8 cellular contexts compared by ENCODE assay signal in the genomic region with DNA sequence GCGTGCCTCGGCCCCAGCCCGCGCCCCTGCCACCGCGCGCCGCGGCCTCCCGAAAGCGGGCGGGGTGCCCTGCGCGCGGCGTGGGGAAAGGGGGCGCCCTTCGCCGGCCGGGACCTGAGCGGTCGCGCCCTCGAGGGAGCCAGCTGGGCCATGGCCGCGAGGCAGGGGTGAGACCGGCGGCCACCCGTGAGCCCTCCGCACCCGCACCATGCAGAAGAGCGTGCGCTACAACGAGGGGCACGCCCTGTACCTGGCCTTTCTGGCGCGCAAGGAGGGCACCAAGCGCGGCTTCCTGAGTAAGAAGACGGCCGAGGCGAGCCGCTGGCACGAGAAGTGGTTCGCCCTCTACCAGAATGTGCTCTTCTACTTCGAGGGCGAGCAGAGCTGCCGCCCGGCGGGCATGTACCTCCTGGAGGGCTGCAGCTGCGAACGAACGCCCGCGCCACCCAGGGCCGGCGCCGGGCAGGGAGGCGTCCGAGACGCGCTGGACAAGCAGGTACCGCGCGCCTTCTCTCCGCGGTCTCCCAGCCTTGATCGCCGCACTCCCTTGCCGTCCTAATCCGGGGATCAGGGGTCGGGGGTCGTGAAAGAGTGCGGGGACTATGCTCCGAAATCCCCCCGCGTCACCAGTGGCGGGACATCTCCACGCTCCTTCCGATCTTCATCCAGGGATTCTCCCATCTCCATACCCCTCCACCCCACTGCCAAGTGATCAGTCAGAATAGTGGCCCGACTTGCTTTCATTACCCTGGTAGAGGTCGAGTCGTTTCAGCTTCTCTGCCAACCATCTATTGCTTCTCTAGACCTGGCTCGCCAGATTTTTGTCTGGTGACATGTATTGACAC. TPM values are rescaled to one million over a fixed set of nuclear protein-coding genes. Genes with fewer than 3 reads are reported as not detected.
DNase-seq lines count a peak whose midpoint lies in the region; ATAC-seq and TF ChIP-seq lines count a peak whose summit lies in the region.

No MANE protein-coding gene starts in this region.

- H3K36me3 Mint-ChIP-seq in MCF 10A (ENCODE audit: insufficient read depth, unreplicated experiment), result no peaks in the 10 kb centered on the region
- H3K36me3 Mint-ChIP-seq in activated T-cell treated with anti-CD3 and anti-CD28 coated beads, Interleukin-2, amount 50 U/mL, for 4 hours (ENCODE audit: insufficient read depth), result peaks cover 2% of the 10 kb centered on the region
- H3K36me3 Mint-ChIP-seq in natural killer cell, result no peaks in the 10 kb centered on the region

- no peak overlapping the region for H3K27ac Mint-ChIP-seq in MCF 10A (ENCODE audit: low read depth, unreplicated experiment)
- peak overlapping the region in 1 of 2 donors; percentile 37 for H3K27ac Mint-ChIP-seq in natural killer cell

- TF ChIP-seq POLR2A in breast epithelium (IDR thresholded peaks at IDR 0.05), result no peak

- H3K27me3 Mint-ChIP-seq in MCF 10A (ENCODE audit: insufficient read depth, unreplicated experiment), result peaks cover 26% of the 10 kb centered on the region
- H3K27me3 Mint-ChIP-seq in activated T-cell treated with anti-CD3 and anti-CD28 coated beads, Interleukin-2, amount 50 U/mL, for 4 hours (ENCODE audit: low read depth), result peaks cover 12% of the 10 kb centered on the region
- peaks cover 24 to 35% of the 10 kb centered on the region in 2 donors for H3K27me3 Mint-ChIP-seq in natural killer cell (ENCODE audit: low read depth in 2 of 2)

- H3K9me3 Mint-ChIP-seq in MCF 10A (ENCODE audit: unreplicated experiment) (peaks cover 9% of the 10 kb centered on the region), natural killer cell (no peaks in the 10 kb centered on the region)
- H3K9me3 Mint-ChIP-seq in activated T-cell treated with anti-CD3 and anti-CD28 coated beads, Interleukin-2, amount 50 U/mL, for 4 hours, result no peaks in the 10 kb centered on the region

- peaks cover 12% of the 10 kb centered on the region for H3K4me1 Mint-ChIP-seq in MCF 10A (ENCODE audit: insufficient read depth, unreplicated experiment)
- peaks cover 63% of the 10 kb centered on the region for H3K4me1 Mint-ChIP-seq in activated T-cell treated with anti-CD3 and anti-CD28 coated beads, Interleukin-2, amount 50 U/mL, for 4 hours (ENCODE audit: low read depth)
- peaks cover 25 to 35% of the 10 kb centered on the region in 2 donors for H3K4me1 Mint-ChIP-seq in natural killer cell

- H3K4me1 ChIP-seq in breast epithelium (no peaks in the 10 kb centered on the region), stomach smooth muscle (ENCODE audit: control insufficient read depth, insufficient read depth, low read length) (peaks cover 7% of the 10 kb centered on the region)

- H3K27me3 ChIP-seq in breast epithelium (peaks cover 0 to 16% of the 10 kb centered on the region in 2 donors), stomach smooth muscle (ENCODE audit: control insufficient read depth in 1 of 2, insufficient read depth in 2 of 2, low read length in 2 of 2) (peaks cover 11 to 16% of the 10 kb centered on the region in 2 donors)

- intact Hi-C loops in breast epithelium (cut with DNase I; ENCODE audit: low total_unique reads), result no loop called here
- intact Hi-C loops in MCF 10A (cut with micrococcal nuclease), result no loop called here
- intact Hi-C loops in natural killer cell (cut with micrococcal nuclease), result loop anchor here (5.0 kb wide), 1 partner anchor 203 kb away; no protein-coding TSS in a partner anchor

- DNase-seq in breast epithelium (ENCODE audit: low spot score in 2 of 2), result no peak
- DNase-seq in MCF 10A (ENCODE audit: unreplicated experiment), result no peak
- peak; percentile 39 for DNase-seq in activated T-cell treated with anti-CD3 and anti-CD28 coated beads, Interleukin-2, amount 50 U/mL, for 4 hours
- DNase-seq in fibroblast of peridontal ligament (ENCODE audit: extremely low read depth), result peak; percentile 45
- DNase-seq in natural killer cell, result peak; percentile 19

- H3K36me3 ChIP-seq in breast epithelium (no peaks in the 10 kb centered on the region), stomach smooth muscle (ENCODE audit: control insufficient read depth in 2 of 2, insufficient read depth in 2 of 2, low read length in 2 of 2) (no peaks in the 10 kb centered on the region)

- H3K4me3 ChIP-seq in breast epithelium, result peak overlapping the region; percentile 35 to 73 (median 60)
- H3K4me3 ChIP-seq in stomach smooth muscle (ENCODE audit: low read length in 2 of 2), result peak overlapping the region; percentile 54 to 64

- CTCF ChIA-PET in MCF 10A (lab: Yijun Ruan, JAX), result no interaction called here

- BruUV-seq in MCF 10A (replicated peaks; lab: Mats Ljungman, UMichigan), result no TSS peak

- peak overlapping the region in 1 of 2 donors; percentile 32 for H3K9ac ChIP-seq in stomach smooth muscle (ENCODE audit: low read length in 2 of 2)

- TF ChIP-seq CTCF in breast epithelium (IDR thresholded peaks at IDR 0.05), result no peak
- TF ChIP-seq CTCF in MCF 10A (IDR thresholded peaks at IDR 0.05; ENCODE audit: unreplicated experiment), result no peak
- TF ChIP-seq CTCF in natural killer cell (IDR thresholded peaks at IDR 0.05), result no peak

- POLR2A ChIA-PET in MCF 10A (lab: Yijun Ruan, JAX), result no interaction called here

- ATAC-seq in activated T-cell treated with anti-CD3 and anti-CD28 coated beads, Interleukin-2, amount 50 U/mL, for 4 hours, result peak; percentile 53 to 57
- ATAC-seq in natural killer cell, result peak; percentile 34 to 62 (median 56)
- ATAC-seq in GM19463 (IDR thresholded peaks at IDR 0.05; ENCODE audit: unreplicated experiment), result no peak
- ATAC-seq in HG03097 (IDR thresholded peaks at IDR 0.05; ENCODE audit: low FRiP score, unreplicated experiment), result no peak

- H3K9me3 ChIP-seq in breast epithelium, result no peaks in the 10 kb centered on the region
- no peaks in the 10 kb centered on the region for H3K9me3 ChIP-seq in stomach smooth muscle (ENCODE audit: control insufficient read depth in 2 of 2, low read length in 2 of 2)

- peak overlapping the region; percentile 57 to 72 for H3K27ac ChIP-seq in breast epithelium
- H3K27ac ChIP-seq in stomach smooth muscle (ENCODE audit: low read length), result no peak overlapping the region

- H3K4me3 Mint-ChIP-seq in MCF 10A (ENCODE audit: unreplicated experiment) (no peak overlapping the region), natural killer cell (peak overlapping the region; percentile 88)
- peak overlapping the region; percentile 95 for H3K4me3 Mint-ChIP-seq in activated T-cell treated with anti-CD3 and anti-CD28 coated beads, Interleukin-2, amount 50 U/mL, for 4 hours

RNA-seq across cellular contexts. Expression of a gene that starts 0.6 kb away (rescaled TPM):
- total RNA-seq in breast epithelium, result 10 to 100 TPM in 2 of 3 donors, 1 to 10 TPM in 1; 6.1 to 15.7 (median 11.1) TPM
- total RNA-seq in MCF 10A (2022), result not detected in 2 replicates
- total RNA-seq in activated T-cell treated with anti-CD3 and anti-CD28 coated beads, Interleukin-2, amount 50 U/mL, for 4 hours, result 1 to 10 TPM; 5.6 to 8.6 (median 7.5) TPM
- 10 to 100 TPM in 1 of 3 donors, 1 to 10 TPM in 2; 5.6 to 10.1 (median 6.1) TPM for total RNA-seq in natural killer cell

Comparison
In these comparisons a context has a peak if more than half of its experiments do, and no peak if none do; other contexts are left out.
1. DNase-seq: peak in activated T-cell treated with anti-CD3 and anti-CD28 coated beads, Interleukin-2, amount 50 U/mL, for 4 hours (single experiment), fibroblast of peridontal ligament (single experiment) and natural killer cell (single experiment); none in breast epithelium (0 of 2) and MCF 10A (single experiment).
2. ATAC-seq: peak in activated T-cell treated with anti-CD3 and anti-CD28 coated beads, Interleukin-2, amount 50 U/mL, for 4 hours (2 of 2) and natural killer cell (3 of 3); none in GM19463 (single experiment) and HG03097 (single experiment).